Comparison of ENCODE assay signal across 9 cellular contexts in genomic region chr2:96556441-96557330, GRCh38. TPM values are rescaled to one million over a fixed set of nuclear protein-coding genes. Genes with fewer than 3 reads are reported as not detected.
DNase-seq lines count a peak whose midpoint lies in the region; ATAC-seq and TF ChIP-seq lines count a peak whose summit lies in the region.
"Had no signal": no experiment of that assay in that cellular context is flagged by ENCODE, and none has a peak within 500 bp of the region (broad histone marks: within the 10 kb centered on the region; RNA-seq: fewer than 3 reads in every experiment).

No MANE protein-coding gene starts in this region.

- intact Hi-C loops in naive thymus-derived CD4-positive, alpha-beta T cell (cut with micrococcal nuclease) = no loop called here

- no peaks in the 10 kb centered on the region for H3K9me3 ChIP-seq in naive thymus-derived CD4-positive, alpha-beta T cell (ENCODE audit: control insufficient read depth in 2 of 3, low read length in 3 of 3)

- H3K27me3 ChIP-seq in naive thymus-derived CD4-positive, alpha-beta T cell (ENCODE audit: control insufficient read depth in 2 of 2, insufficient read depth in 2 of 2, low read length in 2 of 2) = no peaks in the 10 kb centered on the region

- POLR2A ChIA-PET in naive thymus-derived CD4-positive, alpha-beta T cell (lab: Charles Lee) = interaction anchor here (0.5 to 12.5 kb wide), 4 partner anchors 12 to 439 kb away, joined by 3 to 241 read pairs (median 4); partner anchors contain the start of gene ARID5A

- H3K4me1 Mint-ChIP-seq in activated naive CD8-positive, alpha-beta T cell treated with anti-CD3 and anti-CD28 coated beads for 36 hours = peaks cover 18% of the 10 kb centered on the region
- H3K4me1 Mint-ChIP-seq in naive thymus-derived CD4-positive, alpha-beta T cell = peaks cover 0 to 30% (median 15%) of the 10 kb centered on the region in 7 donors
- no peaks in the 10 kb centered on the region for H3K4me1 Mint-ChIP-seq in mesothelial cell of epicardium

- CTCF ChIA-PET in naive thymus-derived CD4-positive, alpha-beta T cell (lab: Charles Lee) = interaction anchor here (0.7 to 1.2 kb wide), 2 partner anchors 30 to 40 kb away, joined by 3 read pairs; no protein-coding TSS in a partner anchor

- no peak overlapping the region for H3K27ac ChIP-seq in naive thymus-derived CD4-positive, alpha-beta T cell (ENCODE audit: low read depth, low read length)

- DNase-seq in CD1c-positive myeloid dendritic cell (ENCODE audit: extremely low spot score) = peak; percentile 89
- DNase-seq in MV-4-11 (lab: John Stamatoyannopoulos, UW) = peak; percentile 74
- peak; percentile 45 for DNase-seq in activated naive CD8-positive, alpha-beta T cell treated with anti-CD3 and anti-CD28 coated beads for 36 hours
- DNase-seq in naive thymus-derived CD4-positive, alpha-beta T cell = peak in 1 of 9 donors; percentile 46
- no peak for DNase-seq in mesothelial cell of epicardium (ENCODE audit: low spot score in 2 of 2, unreplicated experiment in 2 of 2)
- DNase-seq in NCI-H1436 (lab: John Stamatoyannopoulos, UW) = no peak

- no peak overlapping the region for H3K4me3 Mint-ChIP-seq in activated naive CD8-positive, alpha-beta T cell treated with anti-CD3 and anti-CD28 coated beads for 36 hours
- H3K4me3 Mint-ChIP-seq in naive thymus-derived CD4-positive, alpha-beta T cell = no peak overlapping the region
- no peak overlapping the region for H3K4me3 Mint-ChIP-seq in mesothelial cell of epicardium

- no peak overlapping the region for H3K4me3 ChIP-seq in naive thymus-derived CD4-positive, alpha-beta T cell (ENCODE audit: low read length)
- H3K4me3 ChIP-seq: lung had no signal

- H3K9me3 Mint-ChIP-seq in activated naive CD8-positive, alpha-beta T cell treated with anti-CD3 and anti-CD28 coated beads for 36 hours = no peaks in the 10 kb centered on the region
- H3K9me3 Mint-ChIP-seq in naive thymus-derived CD4-positive, alpha-beta T cell = peaks cover 0 to 5% (median 0%) of the 10 kb centered on the region in 11 donors
- no peaks in the 10 kb centered on the region for H3K9me3 Mint-ChIP-seq in mesothelial cell of epicardium

- H3K27me3 Mint-ChIP-seq in activated naive CD8-positive, alpha-beta T cell treated with anti-CD3 and anti-CD28 coated beads for 36 hours = no peaks in the 10 kb centered on the region
- peaks cover 0 to 2% (median 0%) of the 10 kb centered on the region in 5 donors for H3K27me3 Mint-ChIP-seq in naive thymus-derived CD4-positive, alpha-beta T cell
- H3K27me3 Mint-ChIP-seq in mesothelial cell of epicardium (ENCODE audit: low read depth) = no peaks in the 10 kb centered on the region

- peak overlapping the region; percentile 6 for H3K27ac Mint-ChIP-seq in activated naive CD8-positive, alpha-beta T cell treated with anti-CD3 and anti-CD28 coated beads for 36 hours
- H3K27ac Mint-ChIP-seq in naive thymus-derived CD4-positive, alpha-beta T cell = peak overlapping the region in 3 of 9 donors; percentile 39 to 70 (median 54)
- no peak overlapping the region for H3K27ac Mint-ChIP-seq in mesothelial cell of epicardium

- ATAC-seq in naive thymus-derived CD4-positive, alpha-beta T cell = peak; percentile 45
- ATAC-seq in GM18858 (IDR thresholded peaks at IDR 0.05; ENCODE audit: unreplicated experiment) (no peak), GM21447 (IDR thresholded peaks at IDR 0.05; ENCODE audit: unreplicated experiment) (no peak)

- no peak for TF ChIP-seq CTCF in mesothelial cell of epicardium (IDR thresholded peaks at IDR 0.05; ENCODE audit: unreplicated experiment)

- peaks cover 4 to 7% of the 10 kb centered on the region in 2 donors for H3K4me1 ChIP-seq in naive thymus-derived CD4-positive, alpha-beta T cell (ENCODE audit: control insufficient read depth in 2 of 2, insufficient read depth in 2 of 2, low read length in 2 of 2)

- H3K36me3 Mint-ChIP-seq in activated naive CD8-positive, alpha-beta T cell treated with anti-CD3 and anti-CD28 coated beads for 36 hours = peaks cover 6% of the 10 kb centered on the region
- peaks cover 0 to 5% (median 0%) of the 10 kb centered on the region in 5 donors for H3K36me3 Mint-ChIP-seq in naive thymus-derived CD4-positive, alpha-beta T cell
- no peaks in the 10 kb centered on the region for H3K36me3 Mint-ChIP-seq in mesothelial cell of epicardium

- peaks cover 0 to 16% (median 0%) of the 10 kb centered on the region in 3 experiments for H3K36me3 ChIP-seq in naive thymus-derived CD4-positive, alpha-beta T cell (ENCODE audit: control insufficient read depth in 2 of 3, insufficient read depth in 3 of 3, low read length in 3 of 3)

RNA-seq across cellular contexts. Expression of gene ARID5A, which starts 20.1 kb away (rescaled TPM):
- 10 to 100 TPM; 59.5 to 61.7 TPM for total RNA-seq in activated naive CD8-positive, alpha-beta T cell treated with anti-CD3 and anti-CD28 coated beads for 36 hours
- 100 to 1,000 TPM in 3 of 5 experiments, 10 to 100 TPM in 2; 82.4 to 182 (median 113) TPM for total RNA-seq in naive thymus-derived CD4-positive, alpha-beta T cell
- polyA plus RNA-seq in naive thymus-derived CD4-positive, alpha-beta T cell = 100 to 1,000 TPM in 1 of 2 donors, 10 to 100 TPM in 1; 52.2 to 111 TPM
- total RNA-seq in mesothelial cell of epicardium = 4.1 to 4.7 TPM (median 4.7 TPM) in 3 replicates

RNA-seq across cellular contexts. Expression of gene NEURL3, which starts 51.5 kb away (rescaled TPM):
- under 1 TPM in 1 of 2 experiments, not detected in 1; 0.16 TPM for total RNA-seq in activated naive CD8-positive, alpha-beta T cell treated with anti-CD3 and anti-CD28 coated beads for 36 hours
- total RNA-seq in naive thymus-derived CD4-positive, alpha-beta T cell = 1 to 10 TPM in 1 of 5 experiments, under 1 TPM in 2, not detected in 2; 0.27 to 1.3 (median 0.43) TPM
- not detected for polyA plus RNA-seq in naive thymus-derived CD4-positive, alpha-beta T cell
- 0.13 TPM in 1 of 3 replicates, not detected in the others for total RNA-seq in mesothelial cell of epicardium

Comparison
In these comparisons a context has a peak if more than half of its experiments do, and no peak if none do; other contexts are left out.
1. DNase-seq: peak in CD1c-positive myeloid dendritic cell (single experiment), MV-4-11 (single experiment) and activated naive CD8-positive, alpha-beta T cell treated with anti-CD3 and anti-CD28 coated beads for 36 hours (single experiment); none in mesothelial cell of epicardium (0 of 2) and NCI-H1436 (single experiment).
2. RNA of gene ARID5A, which starts 20.1 kb away (total RNA-seq): 82.4 to 182 TPM in naive thymus-derived CD4-positive, alpha-beta T cell and 59.5 to 61.7 TPM in activated naive CD8-positive, alpha-beta T cell treated with anti-CD3 and anti-CD28 coated beads for 36 hours; 4.1 to 4.7 TPM in mesothelial cell of epicardium; every median in the first group is over 10 times any median in the second.